In the genomic region with DNA sequence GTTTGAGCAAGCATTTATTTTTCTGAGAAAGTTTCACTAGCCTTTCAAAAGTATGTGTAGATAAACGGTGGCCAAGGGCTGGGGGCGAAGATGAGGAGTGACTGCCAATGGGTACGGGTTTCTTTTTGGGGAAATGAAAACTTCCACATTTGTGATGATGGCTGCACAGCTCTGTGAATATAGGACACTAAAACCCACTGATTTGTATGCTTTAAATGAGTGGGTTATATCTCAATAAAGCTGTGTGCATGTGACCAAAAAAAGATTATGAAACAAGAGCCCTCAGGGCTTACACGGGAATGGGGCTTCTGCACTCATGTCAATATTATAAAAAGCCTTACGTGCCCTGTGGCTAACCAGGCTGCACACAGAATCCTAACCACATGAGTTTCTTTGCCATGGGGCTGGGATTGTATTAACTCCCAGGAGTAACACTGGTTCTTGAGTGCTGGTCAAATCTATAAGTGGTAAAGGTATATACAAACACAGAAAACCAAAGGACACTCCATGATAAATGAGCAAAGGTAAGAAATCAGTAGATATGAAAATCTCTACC, we compare ENCODE assay signal across 20 cellular contexts. TPM values are rescaled to one million over a fixed set of nuclear protein-coding genes. Genes with fewer than 3 reads are reported as not detected.
"Had no signal": no experiment of that assay in that cellular context is flagged by ENCODE, and none has a peak within 500 bp of the region (broad histone marks: within the 10 kb centered on the region; RNA-seq: fewer than 3 reads in every experiment).

No MANE protein-coding gene starts in this region.

- H3K9me3 ChIP-seq: esophagus muscularis mucosa, gastrocnemius medialis, heart right ventricle, neutrophil, psoas muscle, thoracic aorta, transverse colon had no signal

- H3K4me3 ChIP-seq: esophagus muscularis mucosa, gastrocnemius medialis, heart right ventricle, psoas muscle, skin epidermis, thoracic aorta, transverse colon had no signal

- H3K36me3 ChIP-seq: esophagus muscularis mucosa, gastrocnemius medialis, heart right ventricle, neutrophil, thoracic aorta, transverse colon had no signal

- H3K4me1 ChIP-seq: esophagus muscularis mucosa, gastrocnemius medialis, heart right ventricle, psoas muscle, transverse colon had no signal

- H3K27ac ChIP-seq: epithelial cell of prostate, esophagus muscularis mucosa, gastrocnemius medialis, heart right ventricle, neutrophil, psoas muscle, skin epidermis, thoracic aorta, transverse colon had no signal

- DNase-seq: effector memory CD8-positive, alpha-beta T cell; gastrocnemius medialis; heart right ventricle; hypothalamus; kidney glomerular epithelial cell; naive thymus-derived CD8-positive, alpha-beta T cell; psoas muscle; stimulated activated CD4-positive, alpha-beta T cell treated with anti-CD3 and anti-CD28 coated beads, Interleukin-2, amount 100 ng/mL, for 24 hours; stimulated activated CD4-positive, alpha-beta T cell treated with anti-CD3 and anti-CD28 coated beads, Interleukin-4, amount 100 ng/mL, for 4 hours; stimulated activated naive B cell treated with anti-CD40 and anti-IgM and Interleukin-4, amounts not matched to agents 10 μg/mL and 1 μg/mL and 100 μg/mL, for 72 hours; stimulated activated naive CD8-positive, alpha-beta T cell treated with anti-CD3 and anti-CD28 coated beads, Interleukin-15, amount 100 ng/mL, for 72 hours; transverse colon had no signal

RNA-seq across cellular contexts. Expression of a gene that starts 31.3 kb away (rescaled TPM):
- total RNA-seq: fibroblast of villous mesenchyme; lung microvascular endothelial cell; naive thymus-derived CD8-positive, alpha-beta T cell; osteoblast had no signal

RNA-seq across cellular contexts. Expression of a gene that starts 56.9 kb away (rescaled TPM):
- total RNA-seq: fibroblast of villous mesenchyme had no signal
